2 cellular contexts compared by ENCODE assay signal in the genomic region with DNA sequence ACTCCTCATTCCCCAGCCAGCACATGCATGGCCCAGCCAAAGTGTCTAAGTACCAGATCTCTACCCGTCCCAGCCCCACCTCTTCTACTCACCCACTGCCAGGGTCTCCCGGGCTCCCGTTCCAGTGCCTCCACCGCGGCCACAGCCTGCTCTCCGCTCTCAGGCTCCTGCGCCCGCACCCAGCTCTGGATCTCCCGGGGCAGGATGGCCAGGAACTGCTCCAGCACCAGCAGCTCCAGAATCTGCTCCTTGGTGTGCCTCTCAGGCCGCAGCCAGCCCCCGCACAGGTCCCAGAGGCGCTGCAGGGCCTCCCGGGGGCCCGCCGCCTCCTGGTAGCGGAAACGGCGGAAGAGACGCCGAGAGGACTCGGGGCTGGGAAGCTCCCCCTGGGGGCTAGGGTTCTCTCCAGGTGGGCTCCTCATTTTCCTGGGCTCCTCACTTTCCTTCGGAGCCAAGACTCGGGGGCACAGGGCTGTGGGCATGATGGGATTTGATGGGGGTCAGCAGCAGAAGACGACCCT.
TF ChIP-seq lines count a peak whose summit lies in the region.

No MANE protein-coding gene starts in this region.

TF ChIP-seq in GM12878, 131 proteins besides CTCF, POLR2A, EP300 and RAD21 (continued from another document):
- TF ChIP-seq, protein P1, sequence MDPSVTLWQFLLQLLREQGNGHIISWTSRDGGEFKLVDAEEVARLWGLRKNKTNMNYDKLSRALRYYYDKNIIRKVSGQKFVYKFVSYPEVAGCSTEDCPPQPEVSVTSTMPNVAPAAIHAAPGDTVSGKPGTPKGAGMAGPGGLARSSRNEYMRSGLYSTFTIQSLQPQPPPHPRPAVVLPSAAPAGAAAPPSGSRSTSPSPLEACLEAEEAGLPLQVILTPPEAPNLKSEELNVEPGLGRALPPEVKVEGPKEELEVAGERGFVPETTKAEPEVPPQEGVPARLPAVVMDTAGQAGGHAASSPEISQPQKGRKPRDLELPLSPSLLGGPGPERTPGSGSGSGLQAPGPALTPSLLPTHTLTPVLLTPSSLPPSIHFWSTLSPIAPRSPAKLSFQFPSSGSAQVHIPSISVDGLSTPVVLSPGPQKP (IDR thresholded peaks at IDR 0.05; ENCODE audit: low read depth, low read length) = no peak
- TF ChIP-seq YY1 (IDR thresholded peaks at IDR 0.05; ENCODE audit: low read depth, low read length) = no peak

TF ChIP-seq in GM12891, 5 proteins besides CTCF, POLR2A, EP300 and RAD21 (continued from another document):
- TF ChIP-seq PAX5 (IDR thresholded peaks at IDR 0.05; ENCODE audit: insufficient read depth, low read length, severe bottlenecking) (no peak), POLR2AphosphoS5 (IDR thresholded peaks at IDR 0.05; ENCODE audit: low read depth, low read length) (no peak), TAF1 (IDR thresholded peaks at IDR 0.05; ENCODE audit: low read depth, low read length) (no peak)
